17 cellular contexts compared by ENCODE assay signal in genomic region chr11:27412192-27412691, GRCh38. TPM values are rescaled to one million over a fixed set of nuclear protein-coding genes. Genes with fewer than 3 reads are reported as not detected.
DNase-seq lines count a peak whose midpoint lies in the region; ATAC-seq, FAIRE-seq and TF ChIP-seq lines count a peak whose summit lies in the region.
"Had no signal": no experiment of that assay in that cellular context is flagged by ENCODE, and none has a peak within 500 bp of the region (broad histone marks: within the 10 kb centered on the region; RNA-seq: fewer than 3 reads in every experiment).

No MANE protein-coding gene starts in this region.

- peak overlapping the region; percentile 41; the same call in 1 of the 2 replicates for H3K27ac ChIP-seq in Panc1 (ENCODE audit: low read length)
- H3K27ac ChIP-seq in HepG2 (ENCODE audit: extremely low read length, insufficient read depth, low read length): no peak overlapping the region
- no peak overlapping the region for H3K27ac ChIP-seq in dorsolateral prefrontal cortex
- H3K27ac ChIP-seq: PC-9, SJSA1 had no signal

- peaks cover 42% of the 10 kb centered on the region for H4K20me1 ChIP-seq in HepG2 (ENCODE audit: insufficient read depth, low read length)

- TF ChIP-seq EP300 in HepG2 (IDR thresholded peaks at IDR 0.05; ENCODE audit: low read depth in 2 of 2, low read length in 2 of 2): no peak
- TF ChIP-seq EP300 in HepG2 (CRISPR knock-in tag; IDR thresholded peaks at IDR 0.05; ENCODE audit: borderline replicate concordance): no peak

- no peak for TF ChIP-seq RAD21 in HepG2 (CRISPR knock-in tag; IDR thresholded peaks at IDR 0.05)

- H3K9ac ChIP-seq in HepG2 (ENCODE audit: insufficient read depth, low read depth, low read length): no peak overlapping the region

- BruUV-seq in Panc1 (replicated peaks; lab: Mats Ljungman, UMichigan) (no TSS peak), HepG2 (replicated peaks; lab: Mats Ljungman, UMichigan) (no TSS peak)

- H3K9me3 ChIP-seq in Panc1 (ENCODE audit: control insufficient read depth, insufficient read depth, low read depth, low read length): no peaks in the 10 kb centered on the region
- H3K9me3 ChIP-seq in HepG2 (ENCODE audit: low read length): no peaks in the 10 kb centered on the region
- H3K9me3 ChIP-seq: A549, SJSA1 had no signal

- no peak for TF ChIP-seq CTCF in Panc1 (IDR thresholded peaks at IDR 0.05)
- TF ChIP-seq CTCF in nephron (IDR thresholded peaks at IDR 0.05; ENCODE audit: unreplicated experiment in 3 of 3): no peak
- TF ChIP-seq CTCF in HepG2 (CRISPR knock-in tag; IDR thresholded peaks at IDR 0.05): no peak
- no peak for TF ChIP-seq CTCF in dorsolateral prefrontal cortex (IDR thresholded peaks at IDR 0.05 in 54 of 56, conservative IDR thresholded peaks at IDR 0.05 in 2 of 56; ENCODE audit: low read depth in 1 of 56, partially characterized antibody in 56 of 56)

- CTCF ChIA-PET in Panc1 (lab: Charles Lee) (no interaction called here), HepG2 (lab: Yijun Ruan, JAX; ENCODE audit: low intra/inter-chr PET ratio, low total read pairs) (no interaction called here)

- FAIRE-seq in HepG2 (lab: Jason Lieb, UNC): no peak
- FAIRE-seq: GM12878 had no signal

- H3K27ac Mint-ChIP-seq in nephron: peak overlapping the region in 2 of 3 experiments; percentile 8 to 26

- no peak for TF ChIP-seq POLR2A in HepG2 (IDR thresholded peaks at IDR 0.05; ENCODE audit: insufficient read depth in 1 of 2, low read depth in 2 of 2, low read length in 2 of 2)

- H3K4me1 ChIP-seq in Panc1 (ENCODE audit: control insufficient read depth, insufficient read depth, low read length): peaks cover 32% of the 10 kb centered on the region
- peaks cover 24% of the 10 kb centered on the region for H3K4me1 ChIP-seq in HepG2 (ENCODE audit: insufficient read depth, low read length)
- H3K4me1 ChIP-seq: SJSA1 had no signal

- peaks cover 8% of the 10 kb centered on the region for H3K36me3 Mint-ChIP-seq in nephron (ENCODE audit: low read depth)

- H3K27me3 Mint-ChIP-seq in nephron (ENCODE audit: low read depth): no peaks in the 10 kb centered on the region

- in situ Hi-C loops in Panc1 (cut with HindIII; ENCODE audit: low pct_unique_long_range_greater_than_20kb, low sequenced_read_pairs): no loop called here
- in situ Hi-C loops in HepG2 (cut with HindIII; ENCODE audit: extremely low pct_ligation_motif_present, low pct_unique_long_range_greater_than_20kb): no loop called here

- no peak overlapping the region for H2AFZ ChIP-seq in HepG2 (ENCODE audit: low read length)
- H2AFZ ChIP-seq: PC-9 had no signal

- no peak overlapping the region for H3K4me3 ChIP-seq in Panc1 (ENCODE audit: low read depth in 2 of 2, low read length in 2 of 2)
- no peak overlapping the region for H3K4me3 ChIP-seq in HepG2 (replicated peaks in 1 of 3; ENCODE audit: insufficient read depth in 1 of 3, low read depth in 2 of 3, low read length in 3 of 3)
- no peak overlapping the region for H3K4me3 ChIP-seq in dorsolateral prefrontal cortex
- H3K4me3 ChIP-seq: A549, GM12878, PC-9, SJSA1 had no signal

- no peaks in the 10 kb centered on the region for H3K9me3 Mint-ChIP-seq in nephron

- peaks cover 62% of the 10 kb centered on the region for H3K4me1 Mint-ChIP-seq in nephron

- ATAC-seq in Panc1: no peak
- no peak for ATAC-seq in HepG2
- ATAC-seq: A549, GM12878 had no signal

- H3K79me2 ChIP-seq in HepG2 (ENCODE audit: insufficient read depth, low read length): peaks cover 80% of the 10 kb centered on the region

- H3K27me3 ChIP-seq in Panc1 (ENCODE audit: control insufficient read depth, insufficient read depth, low read length): no peaks in the 10 kb centered on the region
- no peaks in the 10 kb centered on the region for H3K27me3 ChIP-seq in HepG2 (ENCODE audit: control insufficient read depth in 1 of 2, insufficient read depth in 2 of 2, low read length in 2 of 2)
- H3K27me3 ChIP-seq in dorsolateral prefrontal cortex: no peaks in the 10 kb centered on the region
- H3K27me3 ChIP-seq: SJSA1 had no signal

- H3K4me2 ChIP-seq in HepG2 (ENCODE audit: low read depth, low read length): no peak overlapping the region
- H3K4me2 ChIP-seq: PC-9 had no signal

- intact Hi-C loops in Panc1 (cut with micrococcal nuclease; ENCODE audit: unreplicated experiment) (no loop called here), HepG2 (cut with micrococcal nuclease; ENCODE audit: unreplicated experiment) (no loop called here), dorsolateral prefrontal cortex (cut with DNase I) (no loop called here)

- H3K36me3 ChIP-seq in Panc1 (ENCODE audit: control insufficient read depth, insufficient read depth, low read length) (no peaks in the 10 kb centered on the region), HepG2 (replicated peaks in 1 of 2; ENCODE audit: control insufficient read depth in 1 of 2, insufficient read depth in 2 of 2, low read length in 2 of 2) (peaks cover 3 to 23% of the 10 kb centered on the region in 2 experiments; a peak in 4 of 5 replicates)
- H3K36me3 ChIP-seq: SJSA1 had no signal

- DNase-seq in COR-L47 (lab: John Stamatoyannopoulos, UW) (peak; percentile 45), MV-4-11 (lab: John Stamatoyannopoulos, UW) (peak; percentile 3), Panc1 (ENCODE audit: low read depth, low spot score) (no peak), NCI-H345 (lab: John Stamatoyannopoulos, UW) (no peak), HepG2 (ENCODE audit: low spot score) (no peak), dorsolateral prefrontal cortex (no peak)
- DNase-seq: C1 segment of cervical spinal cord, GDM1, NCI-H1092 treated with DMSO at 0.1 percent for 48 hours, NCI-H1930, NCI-H526, PC-9, SW 1271 had no signal

- POLR2A ChIA-PET in Panc1 (lab: Charles Lee): interaction anchor here (0.6 kb wide), 1 partner anchor 1889 kb away, joined by 4 read pairs; no protein-coding TSS in a partner anchor
- POLR2A ChIA-PET in HepG2 (lab: Yijun Ruan, JAX): no interaction called here

- H3K4me3 Mint-ChIP-seq in nephron: no peak overlapping the region

TF ChIP-seq in HepG2, 621 proteins besides CTCF, POLR2A, EP300 and RAD21 (continues in another document):
- no peak for TF ChIP-seq DDIT3 (CRISPR knock-in tag; IDR thresholded peaks at IDR 0.05)
- TF ChIP-seq HNRNPH1 (optimal IDR thresholded peaks at IDR 0.05; ENCODE audit: low read depth, low read length): no peak
- TF ChIP-seq ZNF205 (CRISPR knock-in tag; IDR thresholded peaks at IDR 0.05): no peak
- no peak for TF ChIP-seq ZNF263 (CRISPR knock-in tag; IDR thresholded peaks at IDR 0.05)
- no peak for TF ChIP-seq MIER3 (CRISPR knock-in tag; IDR thresholded peaks at IDR 0.05; ENCODE audit: borderline replicate concordance)
- no peak for TF ChIP-seq PPARG (CRISPR knock-in tag; conservative IDR thresholded peaks at IDR 0.05)
- TF ChIP-seq RORA (CRISPR knock-in tag; IDR thresholded peaks at IDR 0.05): no peak
- TF ChIP-seq ZNF607 (CRISPR knock-in tag; IDR thresholded peaks at IDR 0.05; ENCODE audit: borderline replicate concordance): no peak
- TF ChIP-seq ZNF256 (CRISPR knock-in tag; conservative IDR thresholded peaks at IDR 0.05): no peak
- TF ChIP-seq ZNF883 (CRISPR knock-in tag; IDR thresholded peaks at IDR 0.05; ENCODE audit: not compliant biosample characterization): no peak

RNA-seq across cellular contexts. Expression of gene CCDC34, which starts 49.2 kb away (rescaled TPM):
- total RNA-seq in Panc1 (2021; ENCODE audit: unreplicated experiment): 28.3 TPM
- 21.2 TPM for polyA plus RNA-seq in Panc1 (2012; ENCODE audit: insufficient read length)
- 34.3 and 37.9 TPM in 2 replicates for total RNA-seq in HepG2 (2016; rRNA removed; fragmentation: Illumina TruSeq; extraction: Trizol)
- total RNA-seq in HepG2 (2016; cell fraction: cytosol; rRNA removed; fragmentation: Illumina TruSeq; extraction: Trizol; ENCODE audit: low read depth): 10.7 and 11.6 TPM in 2 replicates
- 35.1 and 40.9 TPM in 2 replicates for total RNA-seq in HepG2 (2016; cell fraction: insoluble cytoplasmic fraction; rRNA removed; fragmentation: Illumina TruSeq; extraction: Trizol)
- total RNA-seq in HepG2 (2016; cell fraction: membrane; rRNA removed; fragmentation: Illumina TruSeq; extraction: Trizol): 18.2 and 19.0 TPM in 2 replicates
- total RNA-seq in HepG2 (2016; cell fraction: nucleus; rRNA removed; fragmentation: Illumina TruSeq; extraction: Trizol): 16.1 and 19.6 TPM in 2 replicates
- 3.2 and 7.6 TPM in 2 replicates for polyA plus RNA-seq in HepG2 (2011; rRNA removed)
- polyA plus RNA-seq in HepG2 (2011; cell fraction: cytosol; rRNA removed): 3.7 and 5.9 TPM in 2 replicates
- 2.3 and 2.6 TPM in 2 replicates for polyA plus RNA-seq in HepG2 (2011; cell fraction: nucleus; rRNA removed)
- polyA plus RNA-seq in HepG2 (2012): 7.7 and 20.2 TPM in 2 replicates
- polyA plus RNA-seq in HepG2 (2016; cell fraction: cytosol; fragmentation: Illumina TruSeq; extraction: Trizol; ENCODE audit: low read depth): 7.5 and 10.1 TPM in 2 replicates
- polyA plus RNA-seq in HepG2 (2016; cell fraction: insoluble cytoplasmic fraction; fragmentation: Illumina TruSeq; extraction: Trizol; ENCODE audit: low read depth): 54.7 and 54.9 TPM in 2 replicates
- polyA plus RNA-seq in HepG2 (2016; cell fraction: membrane; fragmentation: Illumina TruSeq; extraction: Trizol; ENCODE audit: low read depth): 14.2 and 15.6 TPM in 2 replicates
- polyA plus RNA-seq in HepG2 (2016; cell fraction: nucleus; fragmentation: Illumina TruSeq; extraction: Trizol; ENCODE audit: insufficient read depth, low read depth): 22.5 and 25.2 TPM in 2 replicates
- polyA minus RNA-seq in HepG2 (2011; rRNA and poly(A)+ RNA removed; ENCODE audit: low replicate concordance): 6.1 and 10.4 TPM in 2 replicates
- 3.0 and 3.5 TPM in 2 replicates for polyA minus RNA-seq in HepG2 (2011; cell fraction: cytosol; rRNA and poly(A)+ RNA removed)
- polyA minus RNA-seq in HepG2 (2011; cell fraction: nucleus; rRNA and poly(A)+ RNA removed): 15.7 and 17.0 TPM in 2 replicates
- 10 to 100 TPM in 108 of 120 experiments, 1 to 10 TPM in 12; 3.1 to 23.2 (median 14.1) TPM for total RNA-seq in dorsolateral prefrontal cortex

Comparison
In these comparisons a context has a peak if more than half of its experiments do, and no peak if none do; other contexts are left out.
1. DNase-seq: peak in COR-L47 (single experiment) and MV-4-11 (single experiment); none in Panc1 (single experiment), NCI-H345 (single experiment), HepG2 (single experiment) and dorsolateral prefrontal cortex (0 of 10).